ENCODE assay signal across 1 cellular context in the genomic region with DNA sequence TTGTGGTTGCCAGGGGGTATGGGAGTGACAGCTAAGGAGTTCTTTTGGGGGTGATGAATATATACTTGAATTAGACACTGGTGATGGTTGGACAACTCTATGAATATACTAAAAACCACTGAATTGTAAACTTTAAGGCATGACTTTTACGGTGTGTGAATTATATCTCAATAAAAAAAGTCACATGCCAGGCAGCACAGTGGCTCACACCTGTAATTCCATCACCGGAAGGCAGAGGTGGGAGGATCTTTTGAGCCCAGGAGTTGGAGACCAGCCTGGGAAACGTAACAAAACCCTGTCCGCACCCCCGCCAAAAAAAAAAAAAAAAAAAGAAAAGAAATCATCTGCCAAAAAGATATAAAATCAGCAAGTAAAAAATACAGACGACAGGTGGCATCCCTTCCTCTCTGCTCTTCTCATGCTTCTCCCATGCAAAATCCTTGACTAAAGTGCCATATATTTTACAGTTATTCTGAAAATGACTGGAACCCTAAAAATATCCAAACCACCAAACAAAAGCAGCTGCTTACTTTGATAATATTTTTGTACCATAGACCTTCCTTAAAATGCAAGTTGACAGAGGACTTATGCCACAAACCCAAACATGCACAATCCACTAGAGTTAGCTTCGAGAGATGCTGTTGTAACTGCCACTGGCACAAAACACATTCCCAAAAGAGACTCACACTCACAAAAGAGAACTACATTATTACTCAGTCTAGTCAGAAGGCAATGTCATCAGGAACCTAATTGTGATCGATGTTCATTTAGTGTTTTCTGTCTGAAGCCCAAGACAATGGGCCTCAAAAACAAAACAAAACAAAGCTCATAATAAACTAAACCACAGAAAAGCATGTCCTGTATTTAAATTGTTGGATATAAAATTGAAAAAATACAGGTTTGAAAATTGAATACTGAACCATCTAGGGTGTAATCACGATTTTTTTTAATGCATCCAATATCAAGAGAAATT.
TF ChIP-seq lines count a peak whose summit lies in the region.

No MANE protein-coding gene starts in this region.

TF ChIP-seq in K562, 482 proteins besides CTCF, POLR2A, EP300 and RAD21:
- TF ChIP-seq ZNF12 (CRISPR knock-in tag; IDR thresholded peaks at IDR 0.05) = no peak
- TF ChIP-seq, protein P1, sequence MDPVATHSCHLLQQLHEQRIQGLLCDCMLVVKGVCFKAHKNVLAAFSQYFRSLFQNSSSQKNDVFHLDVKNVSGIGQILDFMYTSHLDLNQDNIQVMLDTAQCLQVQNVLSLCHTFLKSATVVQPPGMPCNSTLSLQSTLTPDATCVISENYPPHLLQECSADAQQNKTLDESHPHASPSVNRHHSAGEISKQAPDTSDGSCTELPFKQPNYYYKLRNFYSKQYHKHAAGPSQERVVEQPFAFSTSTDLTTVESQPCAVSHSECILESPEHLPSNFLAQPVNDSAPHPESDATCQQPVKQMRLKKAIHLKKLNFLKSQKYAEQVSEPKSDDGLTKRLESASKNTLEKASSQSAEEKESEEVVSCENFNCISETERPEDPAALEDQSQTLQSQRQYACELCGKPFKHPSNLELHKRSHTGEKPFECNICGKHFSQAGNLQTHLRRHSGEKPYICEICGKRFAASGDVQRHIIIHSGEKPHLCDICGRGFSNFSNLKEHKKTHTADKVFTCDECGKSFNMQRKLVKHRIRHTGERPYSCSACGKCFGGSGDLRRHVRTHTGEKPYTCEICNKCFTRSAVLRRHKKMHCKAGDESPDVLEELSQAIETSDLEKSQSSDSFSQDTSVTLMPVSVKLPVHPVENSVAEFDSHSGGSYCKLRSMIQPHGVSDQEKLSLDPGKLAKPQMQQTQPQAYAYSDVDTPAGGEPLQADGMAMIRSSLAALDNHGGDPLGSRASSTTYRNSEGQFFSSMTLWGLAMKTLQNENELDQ (CRISPR knock-in tag; IDR thresholded peaks at IDR 0.05; ENCODE audit: borderline replicate concordance) = no peak
- TF ChIP-seq ZNF384 (IDR thresholded peaks at IDR 0.05; ENCODE audit: low read depth, low read length) = 0 out of 2 replicates have a peak, but pooled peaks have one; percentile 42
- TF ChIP-seq POU5F1 (IDR thresholded peaks at IDR 0.05; ENCODE audit: borderline replicate concordance, low read depth, low read length, partially characterized antibody) = no peak
